9 cellular contexts compared by ENCODE assay signal in the genomic region with DNA sequence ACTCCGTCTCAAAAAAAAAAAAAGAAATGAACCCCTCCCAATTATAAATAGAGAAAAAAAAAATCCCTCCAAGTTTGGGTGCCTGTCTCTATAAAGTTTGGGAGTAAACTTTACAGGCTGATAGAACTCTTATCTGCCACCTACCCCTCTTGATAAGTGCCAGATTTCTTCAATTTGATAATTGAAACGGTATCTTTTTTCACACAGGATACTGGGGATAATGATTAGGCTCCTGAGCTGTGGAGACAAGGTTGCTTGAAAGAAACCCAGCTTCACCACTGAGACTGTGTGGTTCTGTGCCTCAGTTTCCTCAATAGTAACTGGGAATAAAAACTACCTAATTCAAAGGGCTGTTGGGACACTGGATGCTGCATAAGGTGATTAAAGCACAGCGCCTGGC. TPM values are rescaled to one million over a fixed set of nuclear protein-coding genes. Genes with fewer than 3 reads are reported as not detected.
A peak's percentile ranks its signal among the peaks of the same experiment; 100 is the strongest.
DNase-seq lines count a peak whose midpoint lies in the region; ATAC-seq, FAIRE-seq and TF ChIP-seq lines count a peak whose summit lies in the region.
"Had no signal": no experiment of that assay in that cellular context is flagged by ENCODE, and none has a peak within 500 bp of the region (broad histone marks: within the 10 kb centered on the region; RNA-seq: fewer than 3 reads in every experiment).

No MANE protein-coding gene starts in this region.

- FAIRE-seq in HepG2 (lab: Jason Lieb, UNC) = no peak

- intact Hi-C loops in naive thymus-derived CD4-positive, alpha-beta T cell (cut with micrococcal nuclease) = loop anchor here (1.0 to 10.0 kb wide), 5 partner anchors 36 to 732 kb away; a partner anchor contains a TSS
- intact Hi-C loops in HepG2 (cut with micrococcal nuclease; ENCODE audit: unreplicated experiment) = no loop called here

- peaks cover 15% of the 10 kb centered on the region for H3K4me1 Mint-ChIP-seq in stimulated activated naive CD8-positive, alpha-beta T cell treated with anti-CD3 and anti-CD28 coated beads, Interleukin-15, Interleukin-2, amounts not matched to agents 100 ng/mL and 50 ng/mL, for 24 hours (ENCODE audit: low read depth)
- H3K4me1 Mint-ChIP-seq in chondrocyte (ENCODE audit: low read depth) = no peaks in the 10 kb centered on the region
- peaks cover 11 to 52% (median 25%) of the 10 kb centered on the region in 7 donors for H3K4me1 Mint-ChIP-seq in naive thymus-derived CD4-positive, alpha-beta T cell

- H3K9me3 Mint-ChIP-seq in stimulated activated naive CD8-positive, alpha-beta T cell treated with anti-CD3 and anti-CD28 coated beads, Interleukin-15, Interleukin-2, amounts not matched to agents 100 ng/mL and 50 ng/mL, for 24 hours = no peaks in the 10 kb centered on the region
- H3K9me3 Mint-ChIP-seq in chondrocyte (ENCODE audit: low read depth) = peaks cover 7% of the 10 kb centered on the region
- H3K9me3 Mint-ChIP-seq in naive thymus-derived CD4-positive, alpha-beta T cell = peaks cover 0 to 3% (median 0%) of the 10 kb centered on the region in 11 donors

- no peak for DNase-seq in stimulated activated naive CD8-positive, alpha-beta T cell treated with anti-CD3 and anti-CD28 coated beads, Interleukin-15, Interleukin-2, amounts not matched to agents 100 U/mL and 50 U/mL, for 24 hours
- DNase-seq in chondrocyte (ENCODE audit: low spot score) (no peak), NCI-H748 treated with DMSO at 0.1 percent for 48 hours (lab: John Stamatoyannopoulos, UW) (no peak), HepG2 (ENCODE audit: low spot score) (no peak), NCI-H2227 (lab: John Stamatoyannopoulos, UW; ENCODE audit: unreplicated experiment) (no peak)
- no peak for DNase-seq in naive thymus-derived CD4-positive, alpha-beta T cell
- DNase-seq: GOT3 had no signal

- peaks cover 0 to 3% of the 10 kb centered on the region in 2 donors for H3K4me1 ChIP-seq in naive thymus-derived CD4-positive, alpha-beta T cell (ENCODE audit: control insufficient read depth in 2 of 2, insufficient read depth in 2 of 2, low read length in 2 of 2)
- no peaks in the 10 kb centered on the region for H3K4me1 ChIP-seq in HepG2 (ENCODE audit: insufficient read depth, low read length)

- no peaks in the 10 kb centered on the region for H3K27me3 ChIP-seq in naive thymus-derived CD4-positive, alpha-beta T cell (ENCODE audit: control insufficient read depth in 2 of 2, insufficient read depth in 2 of 2, low read length in 2 of 2)
- no peaks in the 10 kb centered on the region for H3K27me3 ChIP-seq in HepG2 (ENCODE audit: control insufficient read depth in 1 of 2, insufficient read depth in 2 of 2, low read length in 2 of 2)

- no TSS peak for BruUV-seq in HepG2 (replicated peaks; lab: Mats Ljungman, UMichigan)

- ATAC-seq in stimulated activated naive CD8-positive, alpha-beta T cell treated with anti-CD3 and anti-CD28 coated beads, Interleukin-15, Interleukin-2, amounts not matched to agents 100 U/mL and 50 U/mL, for 24 hours = no peak
- ATAC-seq in naive thymus-derived CD4-positive, alpha-beta T cell = no peak
- ATAC-seq in HepG2 = no peak
- no peak for ATAC-seq in GM18870 (IDR thresholded peaks at IDR 0.05; ENCODE audit: unreplicated experiment)

- H3K4me3 ChIP-seq in naive thymus-derived CD4-positive, alpha-beta T cell (ENCODE audit: low read length) = peak overlapping the region; percentile 73
- no peak overlapping the region for H3K4me3 ChIP-seq in HepG2 (replicated peaks in 1 of 3; ENCODE audit: insufficient read depth in 1 of 3, low read depth in 2 of 3, low read length in 3 of 3)

- in situ Hi-C loops in HepG2 (cut with HindIII; ENCODE audit: extremely low pct_ligation_motif_present, low pct_unique_long_range_greater_than_20kb) = no loop called here

- no peak overlapping the region for H3K4me2 ChIP-seq in HepG2 (ENCODE audit: low read depth, low read length)

- no peak overlapping the region for H2AFZ ChIP-seq in HepG2 (ENCODE audit: low read length)

- TF ChIP-seq CTCF in chondrocyte (IDR thresholded peaks at IDR 0.05) (no peak), HepG2 (CRISPR knock-in tag; IDR thresholded peaks at IDR 0.05) (no peak)

- no peak overlapping the region for H3K9ac ChIP-seq in HepG2 (ENCODE audit: insufficient read depth, low read depth, low read length)

- H4K20me1 ChIP-seq in HepG2 (ENCODE audit: insufficient read depth, low read length) = no peaks in the 10 kb centered on the region

- peak overlapping the region; percentile 81 for H3K4me3 Mint-ChIP-seq in stimulated activated naive CD8-positive, alpha-beta T cell treated with anti-CD3 and anti-CD28 coated beads, Interleukin-15, Interleukin-2, amounts not matched to agents 100 ng/mL and 50 ng/mL, for 24 hours
- H3K4me3 Mint-ChIP-seq in chondrocyte (ENCODE audit: unreplicated experiment) = peak overlapping the region; percentile 71
- peak overlapping the region; percentile 85 to 96 (median 92) for H3K4me3 Mint-ChIP-seq in naive thymus-derived CD4-positive, alpha-beta T cell

- H3K9me3 ChIP-seq in naive thymus-derived CD4-positive, alpha-beta T cell (ENCODE audit: control insufficient read depth in 2 of 3, low read length in 3 of 3) = no peaks in the 10 kb centered on the region
- H3K9me3 ChIP-seq in HepG2 (ENCODE audit: low read length) = no peaks in the 10 kb centered on the region

- H3K36me3 ChIP-seq in naive thymus-derived CD4-positive, alpha-beta T cell (ENCODE audit: control insufficient read depth in 2 of 3, insufficient read depth in 3 of 3, low read length in 3 of 3) = no peaks in the 10 kb centered on the region
- H3K36me3 ChIP-seq in HepG2 (replicated peaks in 1 of 2; ENCODE audit: control insufficient read depth in 1 of 2, insufficient read depth in 2 of 2, low read length in 2 of 2) = no peaks in the 10 kb centered on the region

- H3K79me2 ChIP-seq in HepG2 (ENCODE audit: insufficient read depth, low read length) = no peaks in the 10 kb centered on the region

- TF ChIP-seq RAD21 in HepG2 (CRISPR knock-in tag; IDR thresholded peaks at IDR 0.05) = no peak

- peak overlapping the region; percentile 84 for H3K27ac ChIP-seq in naive thymus-derived CD4-positive, alpha-beta T cell (ENCODE audit: low read depth, low read length)
- H3K27ac ChIP-seq in HepG2 (ENCODE audit: extremely low read length, insufficient read depth, low read length) = no peak overlapping the region

- TF ChIP-seq EP300 in HepG2 (IDR thresholded peaks at IDR 0.05; ENCODE audit: low read depth in 2 of 2, low read length in 2 of 2) (no peak), HepG2 (CRISPR knock-in tag; IDR thresholded peaks at IDR 0.05; ENCODE audit: borderline replicate concordance) (no peak)

- no peaks in the 10 kb centered on the region for H3K36me3 Mint-ChIP-seq in stimulated activated naive CD8-positive, alpha-beta T cell treated with anti-CD3 and anti-CD28 coated beads, Interleukin-15, Interleukin-2, amounts not matched to agents 100 ng/mL and 50 ng/mL, for 24 hours (ENCODE audit: low read depth)
- no peaks in the 10 kb centered on the region for H3K36me3 Mint-ChIP-seq in chondrocyte (ENCODE audit: low read depth)
- H3K36me3 Mint-ChIP-seq in naive thymus-derived CD4-positive, alpha-beta T cell = no peaks in the 10 kb centered on the region

- POLR2A ChIA-PET in naive thymus-derived CD4-positive, alpha-beta T cell (lab: Charles Lee) = no interaction called here
- POLR2A ChIA-PET in HepG2 (lab: Yijun Ruan, JAX) = no interaction called here

- CTCF ChIA-PET in naive thymus-derived CD4-positive, alpha-beta T cell (lab: Charles Lee) = no interaction called here
- CTCF ChIA-PET in HepG2 (lab: Yijun Ruan, JAX; ENCODE audit: low intra/inter-chr PET ratio, low total read pairs) = no interaction called here

- no peaks in the 10 kb centered on the region for H3K27me3 Mint-ChIP-seq in stimulated activated naive CD8-positive, alpha-beta T cell treated with anti-CD3 and anti-CD28 coated beads, Interleukin-15, Interleukin-2, amounts not matched to agents 100 ng/mL and 50 ng/mL, for 24 hours
- H3K27me3 Mint-ChIP-seq in chondrocyte (ENCODE audit: low read depth) = no peaks in the 10 kb centered on the region
- H3K27me3 Mint-ChIP-seq in naive thymus-derived CD4-positive, alpha-beta T cell = no peaks in the 10 kb centered on the region

- no peak for TF ChIP-seq POLR2A in HepG2 (IDR thresholded peaks at IDR 0.05; ENCODE audit: insufficient read depth in 1 of 2, low read depth in 2 of 2, low read length in 2 of 2)

- 64% methylated on average over 3 of the region's 3 CpGs for WGBS in HepG2 (ENCODE audit: low lambda C conversion rate)

- H3K27ac Mint-ChIP-seq in stimulated activated naive CD8-positive, alpha-beta T cell treated with anti-CD3 and anti-CD28 coated beads, Interleukin-15, Interleukin-2, amounts not matched to agents 100 ng/mL and 50 ng/mL, for 24 hours = no peak overlapping the region
- H3K27ac Mint-ChIP-seq in chondrocyte (ENCODE audit: unreplicated experiment) = no peak overlapping the region
- peak overlapping the region in 8 of 9 donors; percentile 92 to 99 (median 96) for H3K27ac Mint-ChIP-seq in naive thymus-derived CD4-positive, alpha-beta T cell

TF ChIP-seq in HepG2, 621 proteins besides CTCF, POLR2A, EP300 and RAD21 (continues in another document):
- no peak for TF ChIP-seq ZFP62 (CRISPR knock-in tag; IDR thresholded peaks at IDR 0.05)

RNA-seq across cellular contexts. Expression of a gene that starts 0.6 kb away (rescaled TPM):
- total RNA-seq in chondrocyte (not detected in 3 replicates), HepG2 (2016; rRNA removed; fragmentation: Illumina TruSeq; extraction: Trizol) (not detected in 2 replicates)
- total RNA-seq in naive thymus-derived CD4-positive, alpha-beta T cell = 1 to 10 TPM in 4 of 5 experiments, under 1 TPM in 1; 0.31 to 2.8 (median 1.7) TPM
- 1 to 10 TPM; 2.1 to 3.3 TPM for polyA plus RNA-seq in naive thymus-derived CD4-positive, alpha-beta T cell
- total RNA-seq in HepG2 (2016; cell fraction: cytosol; rRNA removed; fragmentation: Illumina TruSeq; extraction: Trizol; ENCODE audit: low read depth) = not detected in 2 replicates
- not detected in 2 replicates for total RNA-seq in HepG2 (2016; cell fraction: insoluble cytoplasmic fraction; rRNA removed; fragmentation: Illumina TruSeq; extraction: Trizol)
- total RNA-seq in HepG2 (2016; cell fraction: membrane; rRNA removed; fragmentation: Illumina TruSeq; extraction: Trizol) = not detected in 2 replicates
- not detected in 2 replicates for total RNA-seq in HepG2 (2016; cell fraction: nucleus; rRNA removed; fragmentation: Illumina TruSeq; extraction: Trizol)
- polyA plus RNA-seq in HepG2 (2011; rRNA removed) = not detected in 2 replicates
- not detected in 2 replicates for polyA plus RNA-seq in HepG2 (2011; cell fraction: cytosol; rRNA removed)
- polyA plus RNA-seq in HepG2 (2011; cell fraction: nucleus; rRNA removed) = not detected in 2 replicates
- polyA plus RNA-seq in HepG2 (2012) = not detected in 2 replicates
- polyA plus RNA-seq in HepG2 (2016; cell fraction: cytosol; fragmentation: Illumina TruSeq; extraction: Trizol; ENCODE audit: low read depth) = not detected in 2 replicates
- not detected in 2 replicates for polyA plus RNA-seq in HepG2 (2016; cell fraction: insoluble cytoplasmic fraction; fragmentation: Illumina TruSeq; extraction: Trizol; ENCODE audit: low read depth)
- not detected in 2 replicates for polyA plus RNA-seq in HepG2 (2016; cell fraction: membrane; fragmentation: Illumina TruSeq; extraction: Trizol; ENCODE audit: low read depth)
- not detected in 2 replicates for polyA plus RNA-seq in HepG2 (2016; cell fraction: nucleus; fragmentation: Illumina TruSeq; extraction: Trizol; ENCODE audit: insufficient read depth, low read depth)
- not detected in 2 replicates for polyA minus RNA-seq in HepG2 (2011; rRNA and poly(A)+ RNA removed; ENCODE audit: low replicate concordance)
- not detected in 2 replicates for polyA minus RNA-seq in HepG2 (2011; cell fraction: cytosol; rRNA and poly(A)+ RNA removed)
- not detected in 2 replicates for polyA minus RNA-seq in HepG2 (2011; cell fraction: nucleus; rRNA and poly(A)+ RNA removed)

Comparison
In these comparisons a context has a peak if more than half of its experiments do, and no peak if none do; other contexts are left out.
1. H3K27ac Mint-ChIP-seq: peak in naive thymus-derived CD4-positive, alpha-beta T cell (8 of 9); none in stimulated activated naive CD8-positive, alpha-beta T cell treated with anti-CD3 and anti-CD28 coated beads, Interleukin-15, Interleukin-2, amounts not matched to agents 100 ng/mL and 50 ng/mL, for 24 hours (single experiment) and chondrocyte (single experiment).
2. Peak in every context shown above with its lines, with median percentiles within 50 percentile points of each other: H3K4me3 Mint-ChIP-seq.